Comparison of ENCODE assay signal across 1 cellular context in the genomic region with DNA sequence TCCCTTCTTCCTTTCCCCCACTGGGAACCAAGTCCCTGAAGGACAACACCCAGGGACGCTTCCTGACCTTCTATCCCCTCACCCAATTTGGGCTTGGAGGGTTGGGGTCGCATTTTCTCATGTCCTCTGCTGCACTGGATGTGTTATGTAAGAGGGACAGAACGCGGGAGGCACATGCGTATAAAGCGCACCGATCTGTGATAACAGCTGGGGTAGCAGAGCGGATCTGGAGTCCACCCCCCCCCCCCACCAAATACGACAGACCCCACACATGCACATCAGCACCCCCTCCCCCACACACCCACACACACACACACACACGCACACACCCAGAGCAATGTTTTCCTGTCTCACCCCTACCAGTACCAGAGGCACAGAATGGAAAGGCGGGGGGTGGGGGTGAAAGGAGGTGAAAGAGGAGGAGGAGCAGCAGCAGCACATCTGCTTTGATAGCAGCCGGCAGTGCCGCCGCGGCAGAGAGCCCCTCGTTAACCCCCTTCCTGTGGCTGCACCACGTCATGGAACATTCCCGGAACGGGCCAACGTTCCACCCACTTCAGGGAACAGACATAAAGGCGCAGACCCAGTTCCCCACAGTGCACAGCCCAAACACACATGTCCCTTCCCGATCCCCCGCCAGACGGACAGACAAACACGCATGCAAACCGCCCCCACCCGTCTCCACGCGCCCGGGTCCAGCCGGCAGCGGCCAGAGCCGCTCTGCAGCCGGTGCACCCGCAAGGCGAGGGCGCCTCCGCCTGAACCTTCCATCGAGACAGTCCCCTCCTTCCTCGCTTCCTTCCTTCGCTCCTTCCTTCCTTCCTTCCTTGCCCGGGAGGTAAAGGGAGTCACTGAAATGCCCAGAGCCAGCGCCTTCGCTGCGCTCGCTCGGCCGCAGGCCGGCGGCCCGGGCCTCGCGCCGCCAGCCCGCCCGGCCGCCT.
TF ChIP-seq lines count a peak whose summit lies in the region.

No MANE protein-coding gene starts in this region.

TF ChIP-seq in K562, 482 proteins besides CTCF, POLR2A, EP300 and RAD21 (continued from another document):
- TF ChIP-seq, protein P1, sequence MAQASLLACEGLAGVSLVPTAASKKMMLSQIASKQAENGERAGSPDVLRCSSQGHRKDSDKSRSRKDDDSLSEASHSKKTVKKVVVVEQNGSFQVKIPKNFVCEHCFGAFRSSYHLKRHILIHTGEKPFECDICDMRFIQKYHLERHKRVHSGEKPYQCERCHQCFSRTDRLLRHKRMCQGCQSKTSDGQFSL (CRISPR knock-in tag; IDR thresholded peaks at IDR 0.05) = peak; percentile 80
- TF ChIP-seq, protein P1 (tag; IDR thresholded peaks at IDR 0.05) = no peak
- TF ChIP-seq ZNF512 (tag; IDR thresholded peaks at IDR 0.05) (no peak), ZBTB40 (IDR thresholded peaks at IDR 0.05) (no peak), ZBTB40 (CRISPR knock-in tag; IDR thresholded peaks at IDR 0.05) (0 out of 2 replicates have a peak, but pooled peaks have one; percentile 37), FOXP1 (CRISPR knock-in tag; IDR thresholded peaks at IDR 0.05) (0 out of 2 replicates have a peak, but pooled peaks have one; percentile 47), TFE3 (CRISPR knock-in tag; IDR thresholded peaks at IDR 0.05) (no peak), ZNF253 (CRISPR knock-in tag; conservative IDR thresholded peaks at IDR 0.05) (no peak), SAFB (IDR thresholded peaks at IDR 0.05; ENCODE audit: borderline replicate concordance, low read depth, low read length) (no peak), FOXM1 (IDR thresholded peaks at IDR 0.05; ENCODE audit: low read depth) (no peak), FOXM1 (CRISPR knock-in tag; IDR thresholded peaks at IDR 0.05; ENCODE audit: low read depth) (0 out of 2 replicates have a peak, but pooled peaks have one; percentile 68), NFE2L1 (tag; IDR thresholded peaks at IDR 0.05; ENCODE audit: borderline replicate concordance, low read depth) (no peak), NFIX (CRISPR knock-in tag; IDR thresholded peaks at IDR 0.05; ENCODE audit: low read depth) (no peak), ATF1 (CRISPR knock-in tag; IDR thresholded peaks at IDR 0.05) (no peak), ATF1 (tag; IDR thresholded peaks at IDR 0.05) (peak; percentile 69), ZNF324 (CRISPR knock-in tag; IDR thresholded peaks at IDR 0.05) (no peak), POLR2G (IDR thresholded peaks at IDR 0.05; ENCODE audit: low read depth, low read length) (0 out of 2 replicates have a peak, but pooled peaks have one; percentile 22), ZNF165 (CRISPR knock-in tag; IDR thresholded peaks at IDR 0.05; ENCODE audit: borderline replicate concordance) (no peak), PATZ1 (CRISPR knock-in tag; IDR thresholded peaks at IDR 0.05; ENCODE audit: borderline replicate concordance) (no peak), CHCHD3 (CRISPR knock-in tag; IDR thresholded peaks at IDR 0.05) (no peak), ZNF263 (CRISPR knock-in tag; IDR thresholded peaks at IDR 0.05; ENCODE audit: borderline replicate concordance) (peak; percentile 74), RFX5 (IDR thresholded peaks at IDR 0.05; ENCODE audit: low read depth, low read length) (no peak), KLF16 (IDR thresholded peaks at IDR 0.05) (no peak), CXXC5 (CRISPR knock-in tag; IDR thresholded peaks at IDR 0.05) (peak; percentile 39; the same call in 1 of the 2 replicates), FOXO4 (CRISPR knock-in tag; IDR thresholded peaks at IDR 0.05) (no peak), NCOA1 (IDR thresholded peaks at IDR 0.05; ENCODE audit: low read depth) (no peak), PML (IDR thresholded peaks at IDR 0.05; ENCODE audit: low read length) (no peak), ETS2 (tag; IDR thresholded peaks at IDR 0.05; ENCODE audit: borderline replicate concordance, poor library complexity, severe bottlenecking) (no peak), NUFIP1 (IDR thresholded peaks at IDR 0.05; ENCODE audit: partially characterized antibody) (no peak)
- TF ChIP-seq, protein P2, sequence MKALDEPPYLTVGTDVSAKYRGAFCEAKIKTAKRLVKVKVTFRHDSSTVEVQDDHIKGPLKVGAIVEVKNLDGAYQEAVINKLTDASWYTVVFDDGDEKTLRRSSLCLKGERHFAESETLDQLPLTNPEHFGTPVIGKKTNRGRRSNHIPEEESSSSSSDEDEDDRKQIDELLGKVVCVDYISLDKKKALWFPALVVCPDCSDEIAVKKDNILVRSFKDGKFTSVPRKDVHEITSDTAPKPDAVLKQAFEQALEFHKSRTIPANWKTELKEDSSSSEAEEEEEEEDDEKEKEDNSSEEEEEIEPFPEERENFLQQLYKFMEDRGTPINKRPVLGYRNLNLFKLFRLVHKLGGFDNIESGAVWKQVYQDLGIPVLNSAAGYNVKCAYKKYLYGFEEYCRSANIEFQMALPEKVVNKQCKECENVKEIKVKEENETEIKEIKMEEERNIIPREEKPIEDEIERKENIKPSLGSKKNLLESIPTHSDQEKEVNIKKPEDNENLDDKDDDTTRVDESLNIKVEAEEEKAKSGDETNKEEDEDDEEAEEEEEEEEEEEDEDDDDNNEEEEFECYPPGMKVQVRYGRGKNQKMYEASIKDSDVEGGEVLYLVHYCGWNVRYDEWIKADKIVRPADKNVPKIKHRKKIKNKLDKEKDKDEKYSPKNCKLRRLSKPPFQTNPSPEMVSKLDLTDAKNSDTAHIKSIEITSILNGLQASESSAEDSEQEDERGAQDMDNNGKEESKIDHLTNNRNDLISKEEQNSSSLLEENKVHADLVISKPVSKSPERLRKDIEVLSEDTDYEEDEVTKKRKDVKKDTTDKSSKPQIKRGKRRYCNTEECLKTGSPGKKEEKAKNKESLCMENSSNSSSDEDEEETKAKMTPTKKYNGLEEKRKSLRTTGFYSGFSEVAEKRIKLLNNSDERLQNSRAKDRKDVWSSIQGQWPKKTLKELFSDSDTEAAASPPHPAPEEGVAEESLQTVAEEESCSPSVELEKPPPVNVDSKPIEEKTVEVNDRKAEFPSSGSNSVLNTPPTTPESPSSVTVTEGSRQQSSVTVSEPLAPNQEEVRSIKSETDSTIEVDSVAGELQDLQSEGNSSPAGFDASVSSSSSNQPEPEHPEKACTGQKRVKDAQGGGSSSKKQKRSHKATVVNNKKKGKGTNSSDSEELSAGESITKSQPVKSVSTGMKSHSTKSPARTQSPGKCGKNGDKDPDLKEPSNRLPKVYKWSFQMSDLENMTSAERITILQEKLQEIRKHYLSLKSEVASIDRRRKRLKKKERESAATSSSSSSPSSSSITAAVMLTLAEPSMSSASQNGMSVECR (CRISPR knock-in tag; IDR thresholded peaks at IDR 0.05) = peak; percentile 54; the same call in 1 of the 2 replicates
